ENCODE assay signal across 8 cellular contexts in genomic region chr11:12599408-12600143, GRCh38.
DNase-seq lines count a peak whose midpoint lies in the region; ATAC-seq and TF ChIP-seq lines count a peak whose summit lies in the region.

No MANE protein-coding gene starts in this region.

- no peaks in the 10 kb centered on the region for H3K36me3 Mint-ChIP-seq in natural killer cell
- H3K36me3 Mint-ChIP-seq in natural killer cell treated with Interleukin-12 subunit alpha and Interleukin-12 subunit beta and Interleukin-15 and Interleukin-18, amount 100 ng/mL, for 72 hours, result no peaks in the 10 kb centered on the region
- no peaks in the 10 kb centered on the region for H3K36me3 Mint-ChIP-seq in activated CD4-positive, alpha-beta T cell treated with anti-CD3 and anti-CD28 coated beads, Interleukin-2, amount 10 ng/mL, durations not matched to agents 24 days and 14 days (ENCODE audit: low read depth)

- H3K9me3 Mint-ChIP-seq in natural killer cell, result no peaks in the 10 kb centered on the region
- H3K9me3 Mint-ChIP-seq in natural killer cell treated with Interleukin-12 subunit alpha and Interleukin-12 subunit beta and Interleukin-15 and Interleukin-18, amount 100 ng/mL, for 72 hours, result peaks cover 2% of the 10 kb centered on the region
- H3K9me3 Mint-ChIP-seq in activated CD4-positive, alpha-beta T cell treated with anti-CD3 and anti-CD28 coated beads, Interleukin-2, amount 10 ng/mL, durations not matched to agents 24 days and 14 days, result peaks cover 2% of the 10 kb centered on the region

- no peaks in the 10 kb centered on the region for H3K36me3 ChIP-seq in osteoblast (ENCODE audit: insufficient read depth, low read length)

- no peaks in the 10 kb centered on the region for H4K20me1 ChIP-seq in osteoblast (ENCODE audit: insufficient read depth, low read length)

- no peak overlapping the region for H3K27ac Mint-ChIP-seq in natural killer cell
- H3K27ac Mint-ChIP-seq in natural killer cell treated with Interleukin-12 subunit alpha and Interleukin-12 subunit beta and Interleukin-15 and Interleukin-18, amount 100 ng/mL, for 72 hours, result no peak overlapping the region
- no peak overlapping the region for H3K27ac Mint-ChIP-seq in activated CD4-positive, alpha-beta T cell treated with anti-CD3 and anti-CD28 coated beads, Interleukin-2, amount 10 ng/mL, durations not matched to agents 24 days and 14 days

- H3K27me3 Mint-ChIP-seq in natural killer cell (ENCODE audit: low read depth in 2 of 2), result peaks cover 8 to 30% of the 10 kb centered on the region in 2 donors
- peaks cover 10 to 38% of the 10 kb centered on the region in 2 donors for H3K27me3 Mint-ChIP-seq in natural killer cell treated with Interleukin-12 subunit alpha and Interleukin-12 subunit beta and Interleukin-15 and Interleukin-18, amount 100 ng/mL, for 72 hours
- H3K27me3 Mint-ChIP-seq in activated CD4-positive, alpha-beta T cell treated with anti-CD3 and anti-CD28 coated beads, Interleukin-2, amount 10 ng/mL, durations not matched to agents 24 days and 14 days, result peaks cover 15% of the 10 kb centered on the region

- TF ChIP-seq CTCF in natural killer cell (IDR thresholded peaks at IDR 0.05), result peak; percentile 56
- TF ChIP-seq CTCF in epithelial cell of proximal tubule (conservative IDR thresholded peaks at IDR 0.05; ENCODE audit: low read depth, low read length), result peak; percentile 71
- peak; percentile 49 for TF ChIP-seq CTCF in osteoblast (IDR thresholded peaks at IDR 0.05; ENCODE audit: extremely low read depth, low read depth, low read length)

- peaks cover 5 to 6% of the 10 kb centered on the region in 2 donors for H3K4me1 Mint-ChIP-seq in natural killer cell
- H3K4me1 Mint-ChIP-seq in natural killer cell treated with Interleukin-12 subunit alpha and Interleukin-12 subunit beta and Interleukin-15 and Interleukin-18, amount 100 ng/mL, for 72 hours (ENCODE audit: low read depth in 2 of 2), result no peaks in the 10 kb centered on the region
- peaks cover 2% of the 10 kb centered on the region for H3K4me1 Mint-ChIP-seq in activated CD4-positive, alpha-beta T cell treated with anti-CD3 and anti-CD28 coated beads, Interleukin-2, amount 10 ng/mL, durations not matched to agents 24 days and 14 days

- no peak overlapping the region for H3K27ac ChIP-seq in osteoblast (ENCODE audit: low read depth, low read length)

- peak in 1 of 3 donors; percentile 58 for ATAC-seq in natural killer cell
- no peak for ATAC-seq in natural killer cell treated with Interleukin-12 subunit alpha and Interleukin-12 subunit beta and Interleukin-15 and Interleukin-18, amount 100 ng/mL, for 72 hours

- no peak overlapping the region for H2AFZ ChIP-seq in osteoblast (ENCODE audit: low read length)

- H3K79me2 ChIP-seq in osteoblast (ENCODE audit: insufficient read depth, low read length), result no peaks in the 10 kb centered on the region

- H3K4me3 ChIP-seq in epithelial cell of proximal tubule (ENCODE audit: low read depth, low read length) (no peak overlapping the region), osteoblast (ENCODE audit: insufficient read depth, low read length) (no peak overlapping the region)

- no peak overlapping the region for H3K4me3 Mint-ChIP-seq in natural killer cell
- no peak overlapping the region for H3K4me3 Mint-ChIP-seq in natural killer cell treated with Interleukin-12 subunit alpha and Interleukin-12 subunit beta and Interleukin-15 and Interleukin-18, amount 100 ng/mL, for 72 hours
- H3K4me3 Mint-ChIP-seq in activated CD4-positive, alpha-beta T cell treated with anti-CD3 and anti-CD28 coated beads, Interleukin-2, amount 10 ng/mL, durations not matched to agents 24 days and 14 days, result no peak overlapping the region

- intact Hi-C loops in natural killer cell (cut with micrococcal nuclease), result loop anchor here (5.0 kb wide), 1 partner anchor 293 kb away; no protein-coding TSS in a partner anchor
- intact Hi-C loops in activated CD4-positive, alpha-beta T cell treated with anti-CD3 and anti-CD28 coated beads, Interleukin-2, amount 10 ng/mL, durations not matched to agents 24 days and 14 days (cut with micrococcal nuclease), result loop anchor here (1.0 to 5.0 kb wide), 2 partner anchors 267 to 295 kb away; no protein-coding TSS in a partner anchor

- H3K27me3 ChIP-seq in osteoblast (ENCODE audit: insufficient read depth, low read length), result no peaks in the 10 kb centered on the region

- H3K4me2 ChIP-seq in osteoblast (ENCODE audit: insufficient read depth, low read length), result no peak overlapping the region

- peaks cover 19% of the 10 kb centered on the region for H3K4me1 ChIP-seq in osteoblast (ENCODE audit: insufficient read depth, low read length)

- peak; percentile 16 for DNase-seq in natural killer cell
- DNase-seq in natural killer cell treated with Interleukin-12 subunit alpha and Interleukin-12 subunit beta and Interleukin-15 and Interleukin-18, amount 100 ng/mL, for 72 hours (ENCODE audit: low spot score), result no peak
- peak; percentile 56 for DNase-seq in NAMALWA (ENCODE audit: low spot score)
- peak; percentile 84 for DNase-seq in activated CD4-positive, alpha-beta T cell treated with anti-CD3 and anti-CD28 coated beads, Interleukin-2, amount 10 ng/mL, durations not matched to agents 24 days and 14 days
- no peak for DNase-seq in epithelial cell of proximal tubule (ENCODE audit: low read depth)
- DNase-seq in osteoblast (ENCODE audit: insufficient read length, low spot score, missing footprints), result no peak
- DNase-seq in COLO829 (ENCODE audit: low spot score), result no peak
- DNase-seq in NCI-H1048 (lab: John Stamatoyannopoulos, UW), result no peak

- H3K9me3 ChIP-seq in osteoblast (ENCODE audit: low read depth, low read length), result no peaks in the 10 kb centered on the region

Comparison
In these comparisons a context has a peak if more than half of its experiments do, and no peak if none do; other contexts are left out.
1. DNase-seq: peak in natural killer cell (single experiment), NAMALWA (single experiment) and activated CD4-positive, alpha-beta T cell treated with anti-CD3 and anti-CD28 coated beads, Interleukin-2, amount 10 ng/mL, durations not matched to agents 24 days and 14 days (single experiment); none in natural killer cell treated with Interleukin-12 subunit alpha and Interleukin-12 subunit beta and Interleukin-15 and Interleukin-18, amount 100 ng/mL, for 72 hours (single experiment), epithelial cell of proximal tubule (single experiment), osteoblast (single experiment), COLO829 (single experiment) and NCI-H1048 (single experiment).
2. Peak in every context shown above with its lines, with median percentiles within 50 percentile points of each other: CTCF ChIP-seq.